In the genomic region with DNA sequence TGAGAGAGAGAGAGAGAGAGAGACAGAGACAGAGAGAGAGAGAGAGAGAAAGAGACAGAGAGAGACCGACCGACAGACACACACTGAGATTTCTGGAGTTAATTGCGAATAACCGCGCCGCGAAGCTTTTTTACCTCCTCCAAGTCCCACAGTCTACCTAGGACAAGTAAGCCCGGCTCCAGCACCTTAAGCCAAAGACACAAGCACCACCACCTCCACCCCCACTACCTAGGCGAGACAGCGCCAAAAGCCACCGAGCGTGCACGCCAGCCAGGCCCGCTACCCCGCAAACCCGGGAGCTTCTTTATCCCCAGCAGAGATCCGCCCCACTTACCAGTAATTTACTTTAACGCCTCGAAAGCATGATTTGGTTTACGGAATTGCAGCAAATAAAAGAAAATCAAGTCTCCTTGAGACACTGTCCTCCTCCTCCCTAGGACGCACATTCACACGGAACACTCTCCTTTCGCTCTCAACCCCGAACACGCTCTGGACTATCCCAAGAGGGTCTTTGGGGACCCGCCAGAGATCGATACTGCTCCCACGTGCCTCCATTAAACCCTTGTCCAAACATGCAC, we compare ENCODE assay signal across 8 cellular contexts.
DNase-seq lines count a peak whose midpoint lies in the region; ATAC-seq and TF ChIP-seq lines count a peak whose summit lies in the region.

No MANE protein-coding gene starts in this region.

- ATAC-seq in HG02970 (IDR thresholded peaks at IDR 0.05; ENCODE audit: low FRiP score, unreplicated experiment): no peak

- H3K4me3 ChIP-seq in SU-DHL-6 (ENCODE audit: insufficient read depth, low read length, poor library complexity, severe bottlenecking) (peak overlapping the region; percentile 67), thyroid gland (replicated peaks in 1 of 3) (peak overlapping the region; percentile 9 to 41 (median 14)), BE2C (ENCODE audit: low read depth, low read length) (no peak overlapping the region)

- H4K20me1 ChIP-seq in SU-DHL-6 (ENCODE audit: low read depth, low read length): no peaks in the 10 kb centered on the region

- TF ChIP-seq POLR2A in thyroid gland (IDR thresholded peaks at IDR 0.05): no peak

- peak overlapping the region; percentile 87 for H2AFZ ChIP-seq in SU-DHL-6 (ENCODE audit: low read depth, low read length, severe bottlenecking)

- no peaks in the 10 kb centered on the region for H3K9me3 Mint-ChIP-seq in chondrocyte (ENCODE audit: low read depth)
- H3K9me3 Mint-ChIP-seq in mesothelial cell of epicardium: peaks cover 9% of the 10 kb centered on the region

- peaks cover 1% of the 10 kb centered on the region for H3K27me3 Mint-ChIP-seq in chondrocyte (ENCODE audit: low read depth)
- peaks cover 6% of the 10 kb centered on the region for H3K27me3 Mint-ChIP-seq in mesothelial cell of epicardium (ENCODE audit: low read depth)

- DNase-seq in GM20000 (ENCODE audit: low spot score): peak; percentile 2
- DNase-seq in chondrocyte (ENCODE audit: low spot score): no peak
- DNase-seq in mesothelial cell of epicardium (ENCODE audit: low spot score in 2 of 2, unreplicated experiment in 2 of 2): no peak
- DNase-seq in thyroid gland: peak; percentile 15 to 20
- no peak for DNase-seq in BE2C
- DNase-seq in effector CD4-positive, alpha-beta T cell: no peak

- H3K27ac ChIP-seq in SU-DHL-6 (ENCODE audit: low read depth, low read length) (no peak overlapping the region), thyroid gland (no peak overlapping the region)

- peak overlapping the region; percentile 71 for H3K9ac ChIP-seq in SU-DHL-6 (ENCODE audit: low read length)

- peak overlapping the region; percentile 80 for H3K27ac Mint-ChIP-seq in chondrocyte (ENCODE audit: unreplicated experiment)
- H3K27ac Mint-ChIP-seq in mesothelial cell of epicardium: peak overlapping the region; percentile 92

- H3K4me1 Mint-ChIP-seq in chondrocyte (ENCODE audit: low read depth) (peaks cover 21% of the 10 kb centered on the region), mesothelial cell of epicardium (peaks cover 22% of the 10 kb centered on the region)

- intact Hi-C loops in thyroid gland (cut with DNase I): no loop called here

- H3K36me3 ChIP-seq in SU-DHL-6 (ENCODE audit: low read length): no peaks in the 10 kb centered on the region
- no peaks in the 10 kb centered on the region for H3K36me3 ChIP-seq in thyroid gland
- H3K36me3 ChIP-seq in BE2C: no peaks in the 10 kb centered on the region

- peak overlapping the region; percentile 92 for H3K4me3 Mint-ChIP-seq in chondrocyte (ENCODE audit: unreplicated experiment)
- H3K4me3 Mint-ChIP-seq in mesothelial cell of epicardium: peak overlapping the region; percentile 90

- 2% methylated on average over 12 to 15 of the region's 28 CpGs for WGBS in thyroid gland, 2 donors

- H3K4me2 ChIP-seq in SU-DHL-6 (ENCODE audit: low read depth, low read length, poor library complexity, severe bottlenecking): peak overlapping the region; percentile 67

- H3K9me3 ChIP-seq in SU-DHL-6 (ENCODE audit: insufficient read depth, low read length): no peaks in the 10 kb centered on the region
- H3K9me3 ChIP-seq in thyroid gland: no peaks in the 10 kb centered on the region
- H3K9me3 ChIP-seq in BE2C: no peaks in the 10 kb centered on the region

- H3K36me3 Mint-ChIP-seq in chondrocyte (ENCODE audit: low read depth) (no peaks in the 10 kb centered on the region), mesothelial cell of epicardium (peaks cover 9% of the 10 kb centered on the region)

- H3K4me1 ChIP-seq in thyroid gland: no peaks in the 10 kb centered on the region
- H3K4me1 ChIP-seq in BE2C: no peaks in the 10 kb centered on the region

- H3K9me2 ChIP-seq in SU-DHL-6 (replicated peaks; ENCODE audit: insufficient read depth, low read length): no peaks in the 10 kb centered on the region

- H3K79me2 ChIP-seq in SU-DHL-6 (ENCODE audit: insufficient read depth, low read length): peaks cover 4% of the 10 kb centered on the region

- H3K27me3 ChIP-seq in SU-DHL-6 (ENCODE audit: low read length): no peaks in the 10 kb centered on the region
- H3K27me3 ChIP-seq in thyroid gland: no peaks in the 10 kb centered on the region
- H3K27me3 ChIP-seq in BE2C: peaks cover 16% of the 10 kb centered on the region

- no peak for TF ChIP-seq CTCF in GM20000 (IDR thresholded peaks at IDR 0.05; ENCODE audit: extremely low read depth, missing control alignments)
- TF ChIP-seq CTCF in SU-DHL-6 (IDR thresholded peaks at IDR 0.05; ENCODE audit: insufficient read depth, low read length, poor library complexity, severe bottlenecking): no peak
- peak; percentile 7 for TF ChIP-seq CTCF in chondrocyte (IDR thresholded peaks at IDR 0.05)
- TF ChIP-seq CTCF in mesothelial cell of epicardium (IDR thresholded peaks at IDR 0.05; ENCODE audit: unreplicated experiment): no peak
- TF ChIP-seq CTCF in thyroid gland (IDR thresholded peaks at IDR 0.05): no peak
- TF ChIP-seq CTCF in BE2C (IDR thresholded peaks at IDR 0.05; ENCODE audit: low read depth, low read length): no peak

- no peaks in the 10 kb centered on the region; the same call in 1 of the 2 replicates for H3F3A ChIP-seq in SU-DHL-6 (ENCODE audit: insufficient read depth)

Comparison
In these comparisons a context has a peak if more than half of its experiments do, and no peak if none do; other contexts are left out.
1. DNase-seq: peak in GM20000 (single experiment) and thyroid gland (2 of 2); none in chondrocyte (single experiment), mesothelial cell of epicardium (0 of 2), BE2C (single experiment) and effector CD4-positive, alpha-beta T cell (single experiment).